2 cellular contexts compared by ENCODE assay signal in the genomic region with DNA sequence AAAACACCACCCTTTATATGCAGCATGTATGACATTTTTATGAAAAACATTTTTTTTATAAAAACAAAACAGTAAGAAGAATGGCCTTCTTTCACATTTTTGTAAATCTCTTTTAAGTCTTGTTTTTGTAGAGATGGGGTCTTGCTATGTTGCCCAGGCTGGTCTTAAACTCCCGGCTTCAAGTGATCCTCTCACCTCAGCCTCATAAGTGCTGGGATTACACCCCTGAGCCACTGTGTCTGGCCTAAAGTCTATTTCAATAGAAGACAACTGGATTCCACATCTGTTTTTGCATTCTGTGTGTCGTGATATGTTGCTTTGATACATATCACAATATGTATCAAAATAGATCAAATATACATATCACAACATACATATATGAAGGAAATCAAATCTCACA.
TF ChIP-seq lines count a peak whose summit lies in the region.

No MANE protein-coding gene starts in this region.

TF ChIP-seq in HepG2, 621 proteins besides CTCF, POLR2A, EP300 and RAD21:
- TF ChIP-seq ZBTB14 (CRISPR knock-in tag; IDR thresholded peaks at IDR 0.05) = no peak
- TF ChIP-seq ZMAT5 (CRISPR knock-in tag; IDR thresholded peaks at IDR 0.05; ENCODE audit: borderline replicate concordance, low read depth) = no peak
- TF ChIP-seq, protein P1, sequence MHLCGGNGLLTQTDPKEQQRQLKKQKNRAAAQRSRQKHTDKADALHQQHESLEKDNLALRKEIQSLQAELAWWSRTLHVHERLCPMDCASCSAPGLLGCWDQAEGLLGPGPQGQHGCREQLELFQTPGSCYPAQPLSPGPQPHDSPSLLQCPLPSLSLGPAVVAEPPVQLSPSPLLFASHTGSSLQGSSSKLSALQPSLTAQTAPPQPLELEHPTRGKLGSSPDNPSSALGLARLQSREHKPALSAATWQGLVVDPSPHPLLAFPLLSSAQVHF (CRISPR knock-in tag; IDR thresholded peaks at IDR 0.05) = no peak
- TF ChIP-seq ZNF121 (CRISPR knock-in tag; IDR thresholded peaks at IDR 0.05) = peak; percentile 53; the same call in 1 of the 2 replicates
- no peak for TF ChIP-seq HDAC2 (CRISPR knock-in tag; IDR thresholded peaks at IDR 0.05)
- TF ChIP-seq YEATS2 (CRISPR knock-in tag; IDR thresholded peaks at IDR 0.05; ENCODE audit: borderline replicate concordance) = no peak
- TF ChIP-seq, protein P2, sequence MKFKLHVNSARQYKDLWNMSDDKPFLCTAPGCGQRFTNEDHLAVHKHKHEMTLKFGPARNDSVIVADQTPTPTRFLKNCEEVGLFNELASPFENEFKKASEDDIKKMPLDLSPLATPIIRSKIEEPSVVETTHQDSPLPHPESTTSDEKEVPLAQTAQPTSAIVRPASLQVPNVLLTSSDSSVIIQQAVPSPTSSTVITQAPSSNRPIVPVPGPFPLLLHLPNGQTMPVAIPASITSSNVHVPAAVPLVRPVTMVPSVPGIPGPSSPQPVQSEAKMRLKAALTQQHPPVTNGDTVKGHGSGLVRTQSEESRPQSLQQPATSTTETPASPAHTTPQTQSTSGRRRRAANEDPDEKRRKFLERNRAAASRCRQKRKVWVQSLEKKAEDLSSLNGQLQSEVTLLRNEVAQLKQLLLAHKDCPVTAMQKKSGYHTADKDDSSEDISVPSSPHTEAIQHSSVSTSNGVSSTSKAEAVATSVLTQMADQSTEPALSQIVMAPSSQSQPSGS (CRISPR knock-in tag; IDR thresholded peaks at IDR 0.05) = no peak

TF ChIP-seq in endothelial cell of umbilical vein, 7 proteins besides CTCF, POLR2A, EP300 and RAD21 (continued from another document):
- TF ChIP-seq JUN (IDR thresholded peaks at IDR 0.05; ENCODE audit: borderline replicate concordance, insufficient read depth, insufficient read length, low read depth) = no peak
